In genomic region chr9:83034587-83034986, GRCh38 we compare ENCODE assay signal across 19 cellular contexts. TPM values are rescaled to one million over a fixed set of nuclear protein-coding genes. Genes with fewer than 3 reads are reported as not detected.
A peak's percentile ranks its signal among the peaks of the same experiment; 100 is the strongest.
DNase-seq lines count a peak whose midpoint lies in the region; ATAC-seq, FAIRE-seq and TF ChIP-seq lines count a peak whose summit lies in the region.
"Had no signal": no experiment of that assay in that cellular context is flagged by ENCODE, and none has a peak within 500 bp of the region (broad histone marks: within the 10 kb centered on the region; RNA-seq: fewer than 3 reads in every experiment).

No MANE protein-coding gene starts in this region.

- no peak overlapping the region for H3K4me3 ChIP-seq in bronchial epithelial cell (ENCODE audit: low read depth, low read length)
- no peak overlapping the region for H3K4me3 ChIP-seq in smooth muscle cell
- no peak overlapping the region for H3K4me3 ChIP-seq in coronary artery
- H3K4me3 ChIP-seq: gastrocnemius medialis, GM23338 had no signal

- FAIRE-seq in bronchial epithelial cell (lab: Jason Lieb, UNC): no peak
- FAIRE-seq: small intestine had no signal

- H3K9ac ChIP-seq in smooth muscle cell (ENCODE audit: low read depth): peak overlapping the region; percentile 4

- no peaks in the 10 kb centered on the region for H3K36me3 ChIP-seq in bronchial epithelial cell (ENCODE audit: control insufficient read depth, insufficient read depth, low read length)
- no peaks in the 10 kb centered on the region for H3K36me3 ChIP-seq in smooth muscle cell (ENCODE audit: low read depth)
- H3K36me3 ChIP-seq: gastrocnemius medialis had no signal

- DNase-seq in H4 (ENCODE audit: low spot score) (peak; percentile 48), NCI-H226 (peak; percentile 58), bronchial epithelial cell (ENCODE audit: low read depth) (peak; percentile 55), smooth muscle cell (lab: John Stamatoyannopoulos, UW; ENCODE audit: unreplicated experiment) (no peak), coronary artery (ENCODE audit: low spot score) (no peak)
- DNase-seq: activated CD8-positive, alpha-beta T cell treated with anti-CD3 and anti-CD28 coated beads for 36 hours; activated naive CD8-positive, alpha-beta T cell treated with anti-CD3 and anti-CD28 coated beads, Interleukin-2, amount 10 ng/mL, durations not matched to agents 7 days and 5 days; activated T-cell treated with anti-CD3 and anti-CD28 coated beads, Interleukin-2, amount 50 U/mL, for 72 hours; gastrocnemius medialis; NCI-H2081; NCI-H82; small intestine; T-helper 1 cell; trophoblast cell had no signal

- H3K4me2 ChIP-seq in smooth muscle cell: peak overlapping the region; percentile 55
- H3K4me2 ChIP-seq: GM23338 had no signal

- no peaks in the 10 kb centered on the region for H4K20me1 ChIP-seq in smooth muscle cell (ENCODE audit: low read depth)

- peaks cover 8% of the 10 kb centered on the region for H3K4me1 ChIP-seq in smooth muscle cell (ENCODE audit: low read depth)
- H3K4me1 ChIP-seq: gastrocnemius medialis had no signal

- H3K27ac ChIP-seq in smooth muscle cell (ENCODE audit: low read depth) (peak overlapping the region; percentile 80), coronary artery (no peak overlapping the region)
- H3K27ac ChIP-seq: gastrocnemius medialis had no signal

- no peaks in the 10 kb centered on the region for H3F3A ChIP-seq in smooth muscle cell (ENCODE audit: low read depth)

- no peaks in the 10 kb centered on the region for H3K9me3 ChIP-seq in smooth muscle cell (replicated peaks; ENCODE audit: low read depth)
- H3K9me3 ChIP-seq: gastrocnemius medialis had no signal

- no peak overlapping the region for H2AFZ ChIP-seq in smooth muscle cell (ENCODE audit: low read depth)
- H2AFZ ChIP-seq: GM23338 had no signal

- ATAC-seq in HG03442 (IDR thresholded peaks at IDR 0.05; ENCODE audit: unreplicated experiment) (no peak), HG02981 (IDR thresholded peaks at IDR 0.05; ENCODE audit: unreplicated experiment) (no peak)
- ATAC-seq: activated CD8-positive, alpha-beta T cell treated with anti-CD3 and anti-CD28 coated beads for 36 hours; activated T-cell treated with anti-CD3 and anti-CD28 coated beads, Interleukin-2, amount 50 U/mL, for 72 hours; gastrocnemius medialis; GM23338; stimulated activated effector memory CD8-positive, alpha-beta T cell treated with anti-CD3 and anti-CD28 coated beads, Interleukin-12 subunit alpha, Interleukin-12 subunit beta, amount 100 ng/mL, for 72 hours had no signal

- H3K27me3 ChIP-seq in bronchial epithelial cell (ENCODE audit: control insufficient read depth, insufficient read depth, low read length) (no peaks in the 10 kb centered on the region), smooth muscle cell (ENCODE audit: low read depth) (no peaks in the 10 kb centered on the region)
- H3K27me3 ChIP-seq: gastrocnemius medialis had no signal

- no peak for TF ChIP-seq CTCF in bronchial epithelial cell (IDR thresholded peaks at IDR 0.05; ENCODE audit: insufficient read depth, low read length, severe bottlenecking)
- no peak for TF ChIP-seq CTCF in smooth muscle cell (IDR thresholded peaks at IDR 0.05; ENCODE audit: borderline replicate concordance, insufficient read depth, poor library complexity, severe bottlenecking)
- no peak for TF ChIP-seq CTCF in coronary artery (IDR thresholded peaks at IDR 0.05)

- no peaks in the 10 kb centered on the region for H3K79me2 ChIP-seq in smooth muscle cell (ENCODE audit: low read depth)

- 45% methylated on average over 1 of the region's 1 CpG for WGBS in smooth muscle cell (ENCODE audit: low lambda C conversion rate)

RNA-seq across cellular contexts. Expression of gene RASEF, which starts 28.4 kb away (rescaled TPM):
- 0.08 TPM in 1 of 2 replicates, not detected in the other for total RNA-seq in H4 (2014; rRNA removed; shearing (Covaris generic))
- 9.2 and 14.2 TPM in 2 replicates for total RNA-seq in bronchial epithelial cell
- total RNA-seq in smooth muscle cell: 1.7 and 3.3 TPM in 2 replicates
- 0.11 and 0.44 TPM in 2 replicates for polyA plus RNA-seq in smooth muscle cell
- total RNA-seq: activated CD8-positive, alpha-beta T cell treated with anti-CD3 and anti-CD28 coated beads for 36 hours; activated naive CD8-positive, alpha-beta T cell treated with anti-CD3 and anti-CD28 coated beads, Interleukin-2, amount 10 ng/mL, durations not matched to agents 7 days and 5 days; activated T-cell treated with anti-CD3 and anti-CD28 coated beads, Interleukin-2, amount 50 U/mL, for 72 hours had no signal
- polyA plus RNA-seq: CD14-positive monocyte had no signal

Comparison
In these comparisons a context has a peak if more than half of its experiments do, and no peak if none do; other contexts are left out.
1. DNase-seq: peak in H4 (single experiment), NCI-H226 (single experiment) and bronchial epithelial cell (single experiment); none in smooth muscle cell (single experiment) and coronary artery (single experiment).